Comparison of ENCODE assay signal across 20 cellular contexts in genomic region chr10:101145750-101146391, GRCh38. TPM values are rescaled to one million over a fixed set of nuclear protein-coding genes. Genes with fewer than 3 reads are reported as not detected.
DNase-seq lines count a peak whose midpoint lies in the region; ATAC-seq and TF ChIP-seq lines count a peak whose summit lies in the region.
"Had no signal": no experiment of that assay in that cellular context is flagged by ENCODE, and none has a peak within 500 bp of the region (broad histone marks: within the 10 kb centered on the region; RNA-seq: fewer than 3 reads in every experiment).

No MANE protein-coding gene starts in this region.

- no peak for TF ChIP-seq EP300 in neural cell (conservative IDR thresholded peaks at IDR 0.05; ENCODE audit: poor library complexity, severe bottlenecking)

- H2AFZ ChIP-seq in ACC112 (ENCODE audit: low read length, unreplicated experiment) (no peak overlapping the region), neural cell (ENCODE audit: low read depth, low read length) (no peak overlapping the region)

- H3K4me2 ChIP-seq in neural cell (ENCODE audit: low read length), result no peak overlapping the region
- H3K4me2 ChIP-seq: BLaER1 had no signal

- TF ChIP-seq CTCF in GM20000 (IDR thresholded peaks at IDR 0.05; ENCODE audit: extremely low read depth, missing control alignments), result no peak
- no peak for TF ChIP-seq CTCF in neural cell (IDR thresholded peaks at IDR 0.05; ENCODE audit: poor library complexity, severe bottlenecking)
- TF ChIP-seq CTCF in mucosa of descending colon (IDR thresholded peaks at IDR 0.05), result no peak

- H3K4me3 ChIP-seq in ACC112 (ENCODE audit: low read depth, low read length), result peak overlapping the region; percentile 68
- H3K4me3 ChIP-seq in neural cell (ENCODE audit: low read length), result no peak overlapping the region
- no peak overlapping the region for H3K4me3 ChIP-seq in mucosa of descending colon
- H3K4me3 ChIP-seq: BLaER1, K562 had no signal

- intact Hi-C loops in left ventricle myocardium superior (cut with micrococcal nuclease), result no loop called here
- intact Hi-C loops in mucosa of descending colon (cut with DNase I, micrococcal nuclease), result loop anchor here in 1 of 2 donors (10.0 kb wide), 1 partner anchor 51 kb away; no protein-coding TSS in a partner anchor

- peaks cover 3% of the 10 kb centered on the region for H3K9me3 ChIP-seq in T-helper 17 cell (ENCODE audit: control insufficient read depth, low read length, poor library complexity, severe bottlenecking)
- H3K9me3 ChIP-seq in neural cell (ENCODE audit: low read length), result peaks cover 7% of the 10 kb centered on the region
- H3K9me3 ChIP-seq in mucosa of descending colon, result no peaks in the 10 kb centered on the region

- no peaks in the 10 kb centered on the region for H3K36me3 ChIP-seq in ACC112 (ENCODE audit: insufficient read depth, low read length)
- no peaks in the 10 kb centered on the region for H3K36me3 ChIP-seq in neural cell (ENCODE audit: insufficient read depth, low read length)
- no peaks in the 10 kb centered on the region for H3K36me3 ChIP-seq in mucosa of descending colon (ENCODE audit: low read depth)
- H3K36me3 ChIP-seq: BLaER1 had no signal

- peaks cover 5% of the 10 kb centered on the region for H3K4me1 Mint-ChIP-seq in T-helper 17 cell
- H3K4me1 Mint-ChIP-seq in activated CD4-positive, alpha-beta T cell treated with anti-CD3 and anti-CD28 coated beads, Interleukin-2, amount 10 ng/mL, durations not matched to agents 7 days and 5 days, result no peaks in the 10 kb centered on the region

- no peaks in the 10 kb centered on the region for H3F3A ChIP-seq in neural cell (ENCODE audit: insufficient read depth, low read length, poor library complexity, severe bottlenecking)

- H3K79me2 ChIP-seq in ACC112 (ENCODE audit: control insufficient read depth, insufficient read depth, low read length, unreplicated experiment) (no peaks in the 10 kb centered on the region), neural cell (replicated peaks; ENCODE audit: insufficient read depth, low read length) (no peaks in the 10 kb centered on the region)

- peaks cover 5% of the 10 kb centered on the region for H3K36me3 Mint-ChIP-seq in T-helper 17 cell (ENCODE audit: low read depth)
- H3K36me3 Mint-ChIP-seq in activated CD4-positive, alpha-beta T cell treated with anti-CD3 and anti-CD28 coated beads, Interleukin-2, amount 10 ng/mL, durations not matched to agents 7 days and 5 days (ENCODE audit: low read depth), result no peaks in the 10 kb centered on the region

- no peaks in the 10 kb centered on the region for H4K20me1 ChIP-seq in neural cell (ENCODE audit: insufficient read depth)

- peaks cover 8% of the 10 kb centered on the region for H3K4me1 ChIP-seq in ACC112 (ENCODE audit: control insufficient read depth, insufficient read depth, low read length, unreplicated experiment)
- H3K4me1 ChIP-seq in mucosa of descending colon (ENCODE audit: low read depth), result no peaks in the 10 kb centered on the region
- H3K4me1 ChIP-seq: BLaER1 had no signal

- CTCF ChIA-PET in activated CD4-positive, alpha-beta T cell treated with anti-CD3 and anti-CD28 coated beads, Interleukin-2, amount 10 ng/mL, durations not matched to agents 7 days and 5 days (lab: Charles Lee), result interaction anchor here (0.6 to 1.5 kb wide), 6 partner anchors 16 to 399 kb away, joined by 3 to 4 read pairs (median 3); no protein-coding TSS in a partner anchor

- H3K9ac ChIP-seq in neural cell (ENCODE audit: low read length), result no peak overlapping the region
- H3K9ac ChIP-seq: BLaER1 had no signal

- no peaks in the 10 kb centered on the region for H3K9me2 ChIP-seq in neural cell (ENCODE audit: insufficient read depth, low read length)

- ATAC-seq in T-helper 17 cell, result no peak
- ATAC-seq in left ventricle myocardium superior, result no peak
- no peak for ATAC-seq in mucosa of descending colon
- ATAC-seq in GM21526 (IDR thresholded peaks at IDR 0.05; ENCODE audit: low FRiP score, unreplicated experiment), result no peak
- ATAC-seq: K562, Panc1 had no signal

- H3K27me3 ChIP-seq in ACC112 (ENCODE audit: insufficient read depth, low read length) (peaks cover 65% of the 10 kb centered on the region), neural cell (ENCODE audit: insufficient read depth, low read depth, low read length) (peaks cover 99% of the 10 kb centered on the region)

- H3K27me3 Mint-ChIP-seq in T-helper 17 cell, result peaks cover 96% of the 10 kb centered on the region
- peaks cover 88% of the 10 kb centered on the region for H3K27me3 Mint-ChIP-seq in activated CD4-positive, alpha-beta T cell treated with anti-CD3 and anti-CD28 coated beads, Interleukin-2, amount 10 ng/mL, durations not matched to agents 7 days and 5 days

- POLR2A ChIA-PET in activated CD4-positive, alpha-beta T cell treated with anti-CD3 and anti-CD28 coated beads, Interleukin-2, amount 10 ng/mL, durations not matched to agents 7 days and 5 days (lab: Charles Lee), result no interaction called here

- no peak for TF ChIP-seq RAD21 in neural cell (conservative IDR thresholded peaks at IDR 0.05)

- no peak overlapping the region for H3K27ac ChIP-seq in ACC112 (ENCODE audit: low read depth, low read length)
- H3K27ac ChIP-seq in neural cell (ENCODE audit: low read length), result no peak overlapping the region
- H3K27ac ChIP-seq: BLaER1 had no signal

- DNase-seq in GM20000 (ENCODE audit: low spot score), result peak; percentile 19
- no peak for DNase-seq in T-helper 17 cell
- DNase-seq in left ventricle myocardium superior, result no peak
- no peak for DNase-seq in activated CD4-positive, alpha-beta T cell treated with anti-CD3 and anti-CD28 coated beads, Interleukin-2, amount 10 ng/mL, durations not matched to agents 7 days and 5 days
- no peak for DNase-seq in mucosa of descending colon
- DNase-seq: CD8-positive, alpha-beta memory T cell; HCEC 1CT; NCI-H1048; NCI-H146; NCI-H2081 treated with DMSO at 0.1 percent for 48 hours; NCI-H345; NCI-H69; Right ventricle myocardium superior had no signal

- no peaks in the 10 kb centered on the region for H3K9me3 Mint-ChIP-seq in activated CD4-positive, alpha-beta T cell treated with anti-CD3 and anti-CD28 coated beads, Interleukin-2, amount 10 ng/mL, durations not matched to agents 7 days and 5 days
- H3K9me3 Mint-ChIP-seq: CD8-positive, alpha-beta memory T cell had no signal

- H3K4me3 Mint-ChIP-seq in T-helper 17 cell, result peak overlapping the region; percentile 33
- H3K4me3 Mint-ChIP-seq in activated CD4-positive, alpha-beta T cell treated with anti-CD3 and anti-CD28 coated beads, Interleukin-2, amount 10 ng/mL, durations not matched to agents 7 days and 5 days, result no peak overlapping the region
- H3K4me3 Mint-ChIP-seq: CD8-positive, alpha-beta memory T cell had no signal

- H3K27ac Mint-ChIP-seq in T-helper 17 cell, result no peak overlapping the region
- H3K27ac Mint-ChIP-seq in activated CD4-positive, alpha-beta T cell treated with anti-CD3 and anti-CD28 coated beads, Interleukin-2, amount 10 ng/mL, durations not matched to agents 7 days and 5 days, result no peak overlapping the region
- H3K27ac Mint-ChIP-seq: CD8-positive, alpha-beta memory T cell had no signal

TF ChIP-seq in neural cell, 6 proteins besides CTCF, POLR2A, EP300 and RAD21:
- peak; percentile 20 for TF ChIP-seq EZH2 (IDR thresholded peaks at IDR 0.05; ENCODE audit: borderline replicate concordance, insufficient read depth, low read length, poor library complexity, severe bottlenecking)
- TF ChIP-seq MXI1 (conservative IDR thresholded peaks at IDR 0.05; ENCODE audit: poor library complexity, severe bottlenecking), result no peak

RNA-seq across cellular contexts. Expression of gene TLX1, which starts 14.8 kb away (rescaled TPM):
- not detected for total RNA-seq in T-helper 17 cell
- polyA plus RNA-seq in neural cell, result not detected in 2 replicates
- not detected in 2 replicates for polyA minus RNA-seq in neural cell
- not detected for total RNA-seq in left ventricle myocardium superior
- not detected for total RNA-seq in activated CD4-positive, alpha-beta T cell treated with anti-CD3 and anti-CD28 coated beads, Interleukin-2, amount 10 ng/mL, durations not matched to agents 7 days and 5 days
- total RNA-seq in mucosa of descending colon, result 1 to 10 TPM in 1 of 3 donors, under 1 TPM in 1, not detected in 1; 0.93 to 1.0 TPM
- total RNA-seq: CD8-positive, alpha-beta memory T cell; Right ventricle myocardium superior had no signal
- polyA plus RNA-seq: AG04450; CD8-positive, alpha-beta memory T cell had no signal
